Comparison of ENCODE assay signal across 15 cellular contexts in genomic region chr21:38942617-38943245, GRCh38.
"Had no signal": no experiment of that assay in that cellular context is flagged by ENCODE, and none has a peak within 500 bp of the region (broad histone marks: within the 10 kb centered on the region; RNA-seq: fewer than 3 reads in every experiment).

No MANE protein-coding gene starts in this region.

- DNase-seq: activated CD4-positive, alpha-beta T cell treated with anti-CD3 and anti-CD28 coated beads, Interleukin-2, amount 50 U/mL, for 1 hour; activated effector memory CD4-positive, alpha-beta T cell treated with Interleukin-2 at 50 U/mL for 16 hours; activated T-cell treated with anti-CD3 and anti-CD28 coated beads for 4 hours; amniotic stem cell; cerebellar nuclear complex; kidney; left ventricle myocardium inferior; mesenchymal stem cell; ovary; stimulated activated CD4-positive, alpha-beta T cell treated with anti-CD3 and anti-CD28 coated beads, Interleukin-15, amount 100 ng/mL, for 24 hours; stimulated activated CD4-positive, alpha-beta T cell treated with anti-CD3 and anti-CD28 coated beads, Interleukin-4, amount 100 ng/mL, for 4 hours; stomach; uterus had no signal

- ATAC-seq: gastroesophageal sphincter, WTC11 had no signal
